8 cellular contexts compared by ENCODE assay signal in the genomic region with DNA sequence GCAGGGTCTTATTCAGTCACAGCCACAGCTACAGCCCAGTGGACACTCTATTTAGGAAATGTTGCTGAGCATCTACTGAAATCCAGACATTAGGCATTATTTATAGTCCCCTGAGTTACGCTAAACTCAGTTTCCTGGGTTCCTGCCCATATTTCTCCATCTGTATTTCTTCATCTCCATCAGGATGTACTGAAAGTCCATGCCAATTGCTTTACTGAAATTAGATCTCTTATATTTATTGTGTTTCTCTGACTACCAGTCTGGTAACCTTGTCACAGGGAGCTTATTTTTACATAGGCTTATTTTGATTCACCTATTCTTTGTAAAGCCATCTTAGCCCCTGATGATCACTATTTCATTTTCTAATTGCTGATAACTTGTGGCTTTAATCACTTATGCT.
"Had no signal": no experiment of that assay in that cellular context is flagged by ENCODE, and none has a peak within 500 bp of the region (broad histone marks: within the 10 kb centered on the region; RNA-seq: fewer than 3 reads in every experiment).

No MANE protein-coding gene starts in this region.

- DNase-seq: IMR-90, KBM-7, KG1 had no signal

- H3K27ac ChIP-seq: HL-60, KMS-11 had no signal

- H3K4me2 ChIP-seq: KMS-11 had no signal

- H3K36me3 Mint-ChIP-seq: IgD-negative memory B cell had no signal

- FAIRE-seq: HepG2, HTR-8/SVneo had no signal

- H3K9ac ChIP-seq: KMS-11 had no signal

- H3K4me3 Mint-ChIP-seq: IgD-negative memory B cell had no signal
